ENCODE assay signal across 1 cellular context in the genomic region with DNA sequence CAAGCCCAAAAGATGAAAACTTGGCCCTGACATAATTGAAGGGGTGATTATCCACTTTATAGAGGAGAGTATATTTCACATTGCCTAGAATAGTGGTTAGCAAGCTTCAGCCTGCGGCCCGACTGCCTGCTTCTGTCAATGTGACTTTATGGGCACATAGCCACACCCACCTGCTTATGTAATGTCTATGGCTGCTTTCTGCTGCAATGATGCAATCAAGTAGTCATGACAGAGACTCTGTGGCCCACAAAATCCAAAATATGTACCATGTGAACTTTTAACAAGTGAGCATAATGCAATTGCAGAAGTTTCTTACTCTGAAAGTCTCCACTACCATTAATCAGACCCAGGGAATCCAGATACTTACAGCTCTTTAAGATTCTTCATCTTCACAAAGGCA.
TF ChIP-seq lines count a peak whose summit lies in the region.

No MANE protein-coding gene starts in this region.

TF ChIP-seq in K562, 482 proteins besides CTCF, POLR2A, EP300 and RAD21 (continued from another document and continues in another):
- TF ChIP-seq, protein P1, sequence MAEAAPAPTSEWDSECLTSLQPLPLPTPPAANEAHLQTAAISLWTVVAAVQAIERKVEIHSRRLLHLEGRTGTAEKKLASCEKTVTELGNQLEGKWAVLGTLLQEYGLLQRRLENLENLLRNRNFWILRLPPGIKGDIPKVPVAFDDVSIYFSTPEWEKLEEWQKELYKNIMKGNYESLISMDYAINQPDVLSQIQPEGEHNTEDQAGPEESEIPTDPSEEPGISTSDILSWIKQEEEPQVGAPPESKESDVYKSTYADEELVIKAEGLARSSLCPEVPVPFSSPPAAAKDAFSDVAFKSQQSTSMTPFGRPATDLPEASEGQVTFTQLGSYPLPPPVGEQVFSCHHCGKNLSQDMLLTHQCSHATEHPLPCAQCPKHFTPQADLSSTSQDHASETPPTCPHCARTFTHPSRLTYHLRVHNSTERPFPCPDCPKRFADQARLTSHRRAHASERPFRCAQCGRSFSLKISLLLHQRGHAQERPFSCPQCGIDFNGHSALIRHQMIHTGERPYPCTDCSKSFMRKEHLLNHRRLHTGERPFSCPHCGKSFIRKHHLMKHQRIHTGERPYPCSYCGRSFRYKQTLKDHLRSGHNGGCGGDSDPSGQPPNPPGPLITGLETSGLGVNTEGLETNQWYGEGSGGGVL (CRISPR knock-in tag; IDR thresholded peaks at IDR 0.05): no peak
- TF ChIP-seq SMAD4 (CRISPR knock-in tag; conservative IDR thresholded peaks at IDR 0.05) (0 out of 2 replicates have a peak, but pooled peaks have one; percentile 39), POLR2AphosphoS5 (IDR thresholded peaks at IDR 0.05; ENCODE audit: control insufficient read depth, insufficient read depth, low read depth, low read length) (no peak), NRF1 (conservative IDR thresholded peaks at IDR 0.05 in 1 of 2, IDR thresholded peaks at IDR 0.05 in 1 of 2) (peak in 1 of 2 experiments; percentile 11; a peak in 1 of 4 replicates), BRCA1 (IDR thresholded peaks at IDR 0.05) (no peak), BRCA1 (CRISPR knock-in tag; IDR thresholded peaks at IDR 0.05) (no peak), ZNF140 (CRISPR knock-in tag; IDR thresholded peaks at IDR 0.05) (no peak), PTRF (tag; IDR thresholded peaks at IDR 0.05) (no peak), CEBPB (tag; IDR thresholded peaks at IDR 0.05) (peak; percentile 93), ZNF124 (CRISPR knock-in tag; IDR thresholded peaks at IDR 0.05) (no peak), EP400 (IDR thresholded peaks at IDR 0.05) (peak; percentile 29; the same call in 1 of the 2 replicates), POLR2G (IDR thresholded peaks at IDR 0.05; ENCODE audit: low read depth, low read length) (no peak), SREBF2 (CRISPR knock-in tag; IDR thresholded peaks at IDR 0.05) (no peak), ZNF561 (CRISPR knock-in tag; conservative IDR thresholded peaks at IDR 0.05) (no peak), PML (IDR thresholded peaks at IDR 0.05; ENCODE audit: low read length) (no peak), FOSL1 (tag; conservative IDR thresholded peaks at IDR 0.05) (0 out of 2 replicates have a peak, but pooled peaks have one; percentile 41), ARNT (IDR thresholded peaks at IDR 0.05) (no peak), CCNT2 (IDR thresholded peaks at IDR 0.05; ENCODE audit: borderline replicate concordance, extremely low read depth, insufficient read length, low read depth, low read length) (no peak), L3MBTL2 (IDR thresholded peaks at IDR 0.05) (peak; percentile 37; the same call in 1 of the 2 replicates), BACH1 (tag; IDR thresholded peaks at IDR 0.05) (no peak), MYBL2 (IDR thresholded peaks at IDR 0.05; ENCODE audit: low read depth) (no peak), MYBL2 (CRISPR knock-in tag; IDR thresholded peaks at IDR 0.05; ENCODE audit: borderline replicate concordance) (no peak), NFATC3 (IDR thresholded peaks at IDR 0.05) (no peak), PRPF4 (IDR thresholded peaks at IDR 0.05; ENCODE audit: insufficient read depth, low read depth, low read length, poor library complexity, severe bottlenecking) (no peak), ZFP30 (CRISPR knock-in tag; IDR thresholded peaks at IDR 0.05; ENCODE audit: borderline replicate concordance) (no peak), ZNF121 (CRISPR knock-in tag; conservative IDR thresholded peaks at IDR 0.05) (no peak), ARID2 (IDR thresholded peaks at IDR 0.05) (no peak), MAZ (CRISPR knock-in tag; conservative IDR thresholded peaks at IDR 0.05 in 1 of 2, IDR thresholded peaks at IDR 0.05 in 1 of 2) (no peak)
- TF ChIP-seq, protein P2, sequence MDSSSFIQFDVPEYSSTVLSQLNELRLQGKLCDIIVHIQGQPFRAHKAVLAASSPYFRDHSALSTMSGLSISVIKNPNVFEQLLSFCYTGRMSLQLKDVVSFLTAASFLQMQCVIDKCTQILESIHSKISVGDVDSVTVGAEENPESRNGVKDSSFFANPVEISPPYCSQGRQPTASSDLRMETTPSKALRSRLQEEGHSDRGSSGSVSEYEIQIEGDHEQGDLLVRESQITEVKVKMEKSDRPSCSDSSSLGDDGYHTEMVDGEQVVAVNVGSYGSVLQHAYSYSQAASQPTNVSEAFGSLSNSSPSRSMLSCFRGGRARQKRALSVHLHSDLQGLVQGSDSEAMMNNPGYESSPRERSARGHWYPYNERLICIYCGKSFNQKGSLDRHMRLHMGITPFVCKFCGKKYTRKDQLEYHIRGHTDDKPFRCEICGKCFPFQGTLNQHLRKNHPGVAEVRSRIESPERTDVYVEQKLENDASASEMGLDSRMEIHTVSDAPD (CRISPR knock-in tag; IDR thresholded peaks at IDR 0.05): no peak
- TF ChIP-seq, protein P3, sequence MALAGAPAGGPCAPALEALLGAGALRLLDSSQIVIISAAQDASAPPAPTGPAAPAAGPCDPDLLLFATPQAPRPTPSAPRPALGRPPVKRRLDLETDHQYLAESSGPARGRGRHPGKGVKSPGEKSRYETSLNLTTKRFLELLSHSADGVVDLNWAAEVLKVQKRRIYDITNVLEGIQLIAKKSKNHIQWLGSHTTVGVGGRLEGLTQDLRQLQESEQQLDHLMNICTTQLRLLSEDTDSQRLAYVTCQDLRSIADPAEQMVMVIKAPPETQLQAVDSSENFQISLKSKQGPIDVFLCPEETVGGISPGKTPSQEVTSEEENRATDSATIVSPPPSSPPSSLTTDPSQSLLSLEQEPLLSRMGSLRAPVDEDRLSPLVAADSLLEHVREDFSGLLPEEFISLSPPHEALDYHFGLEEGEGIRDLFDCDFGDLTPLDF (CRISPR knock-in tag; IDR thresholded peaks at IDR 0.05): no peak
- TF ChIP-seq, protein P4, sequence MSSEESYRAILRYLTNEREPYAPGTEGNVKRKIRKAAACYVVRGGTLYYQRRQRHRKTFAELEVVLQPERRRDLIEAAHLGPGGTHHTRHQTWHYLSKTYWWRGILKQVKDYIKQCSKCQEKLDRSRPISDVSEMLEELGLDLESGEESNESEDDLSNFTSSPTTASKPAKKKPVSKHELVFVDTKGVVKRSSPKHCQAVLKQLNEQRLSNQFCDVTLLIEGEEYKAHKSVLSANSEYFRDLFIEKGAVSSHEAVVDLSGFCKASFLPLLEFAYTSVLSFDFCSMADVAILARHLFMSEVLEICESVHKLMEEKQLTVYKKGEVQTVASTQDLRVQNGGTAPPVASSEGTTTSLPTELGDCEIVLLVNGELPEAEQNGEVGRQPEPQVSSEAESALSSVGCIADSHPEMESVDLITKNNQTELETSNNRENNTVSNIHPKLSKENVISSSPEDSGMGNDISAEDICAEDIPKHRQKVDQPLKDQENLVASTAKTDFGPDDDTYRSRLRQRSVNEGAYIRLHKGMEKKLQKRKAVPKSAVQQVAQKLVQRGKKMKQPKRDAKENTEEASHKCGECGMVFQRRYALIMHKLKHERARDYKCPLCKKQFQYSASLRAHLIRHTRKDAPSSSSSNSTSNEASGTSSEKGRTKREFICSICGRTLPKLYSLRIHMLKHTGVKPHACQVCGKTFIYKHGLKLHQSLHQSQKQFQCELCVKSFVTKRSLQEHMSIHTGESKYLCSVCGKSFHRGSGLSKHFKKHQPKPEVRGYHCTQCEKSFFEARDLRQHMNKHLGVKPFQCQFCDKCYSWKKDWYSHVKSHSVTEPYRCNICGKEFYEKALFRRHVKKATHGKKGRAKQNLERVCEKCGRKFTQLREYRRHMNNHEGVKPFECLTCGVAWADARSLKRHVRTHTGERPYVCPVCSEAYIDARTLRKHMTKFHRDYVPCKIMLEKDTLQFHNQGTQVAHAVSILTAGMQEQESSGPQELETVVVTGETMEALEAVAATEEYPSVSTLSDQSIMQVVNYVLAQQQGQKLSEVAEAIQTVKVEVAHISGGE (CRISPR knock-in tag; IDR thresholded peaks at IDR 0.05): no peak
- TF ChIP-seq, protein P5, sequence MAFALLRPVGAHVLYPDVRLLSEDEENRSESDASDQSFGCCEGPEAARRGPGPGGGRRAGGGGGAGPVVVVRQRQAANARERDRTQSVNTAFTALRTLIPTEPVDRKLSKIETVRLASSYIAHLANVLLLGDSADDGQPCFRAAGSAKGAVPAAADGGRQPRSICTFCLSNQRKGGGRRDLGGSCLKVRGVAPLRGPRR (CRISPR knock-in tag; IDR thresholded peaks at IDR 0.05): no peak
- TF ChIP-seq, protein P6, sequence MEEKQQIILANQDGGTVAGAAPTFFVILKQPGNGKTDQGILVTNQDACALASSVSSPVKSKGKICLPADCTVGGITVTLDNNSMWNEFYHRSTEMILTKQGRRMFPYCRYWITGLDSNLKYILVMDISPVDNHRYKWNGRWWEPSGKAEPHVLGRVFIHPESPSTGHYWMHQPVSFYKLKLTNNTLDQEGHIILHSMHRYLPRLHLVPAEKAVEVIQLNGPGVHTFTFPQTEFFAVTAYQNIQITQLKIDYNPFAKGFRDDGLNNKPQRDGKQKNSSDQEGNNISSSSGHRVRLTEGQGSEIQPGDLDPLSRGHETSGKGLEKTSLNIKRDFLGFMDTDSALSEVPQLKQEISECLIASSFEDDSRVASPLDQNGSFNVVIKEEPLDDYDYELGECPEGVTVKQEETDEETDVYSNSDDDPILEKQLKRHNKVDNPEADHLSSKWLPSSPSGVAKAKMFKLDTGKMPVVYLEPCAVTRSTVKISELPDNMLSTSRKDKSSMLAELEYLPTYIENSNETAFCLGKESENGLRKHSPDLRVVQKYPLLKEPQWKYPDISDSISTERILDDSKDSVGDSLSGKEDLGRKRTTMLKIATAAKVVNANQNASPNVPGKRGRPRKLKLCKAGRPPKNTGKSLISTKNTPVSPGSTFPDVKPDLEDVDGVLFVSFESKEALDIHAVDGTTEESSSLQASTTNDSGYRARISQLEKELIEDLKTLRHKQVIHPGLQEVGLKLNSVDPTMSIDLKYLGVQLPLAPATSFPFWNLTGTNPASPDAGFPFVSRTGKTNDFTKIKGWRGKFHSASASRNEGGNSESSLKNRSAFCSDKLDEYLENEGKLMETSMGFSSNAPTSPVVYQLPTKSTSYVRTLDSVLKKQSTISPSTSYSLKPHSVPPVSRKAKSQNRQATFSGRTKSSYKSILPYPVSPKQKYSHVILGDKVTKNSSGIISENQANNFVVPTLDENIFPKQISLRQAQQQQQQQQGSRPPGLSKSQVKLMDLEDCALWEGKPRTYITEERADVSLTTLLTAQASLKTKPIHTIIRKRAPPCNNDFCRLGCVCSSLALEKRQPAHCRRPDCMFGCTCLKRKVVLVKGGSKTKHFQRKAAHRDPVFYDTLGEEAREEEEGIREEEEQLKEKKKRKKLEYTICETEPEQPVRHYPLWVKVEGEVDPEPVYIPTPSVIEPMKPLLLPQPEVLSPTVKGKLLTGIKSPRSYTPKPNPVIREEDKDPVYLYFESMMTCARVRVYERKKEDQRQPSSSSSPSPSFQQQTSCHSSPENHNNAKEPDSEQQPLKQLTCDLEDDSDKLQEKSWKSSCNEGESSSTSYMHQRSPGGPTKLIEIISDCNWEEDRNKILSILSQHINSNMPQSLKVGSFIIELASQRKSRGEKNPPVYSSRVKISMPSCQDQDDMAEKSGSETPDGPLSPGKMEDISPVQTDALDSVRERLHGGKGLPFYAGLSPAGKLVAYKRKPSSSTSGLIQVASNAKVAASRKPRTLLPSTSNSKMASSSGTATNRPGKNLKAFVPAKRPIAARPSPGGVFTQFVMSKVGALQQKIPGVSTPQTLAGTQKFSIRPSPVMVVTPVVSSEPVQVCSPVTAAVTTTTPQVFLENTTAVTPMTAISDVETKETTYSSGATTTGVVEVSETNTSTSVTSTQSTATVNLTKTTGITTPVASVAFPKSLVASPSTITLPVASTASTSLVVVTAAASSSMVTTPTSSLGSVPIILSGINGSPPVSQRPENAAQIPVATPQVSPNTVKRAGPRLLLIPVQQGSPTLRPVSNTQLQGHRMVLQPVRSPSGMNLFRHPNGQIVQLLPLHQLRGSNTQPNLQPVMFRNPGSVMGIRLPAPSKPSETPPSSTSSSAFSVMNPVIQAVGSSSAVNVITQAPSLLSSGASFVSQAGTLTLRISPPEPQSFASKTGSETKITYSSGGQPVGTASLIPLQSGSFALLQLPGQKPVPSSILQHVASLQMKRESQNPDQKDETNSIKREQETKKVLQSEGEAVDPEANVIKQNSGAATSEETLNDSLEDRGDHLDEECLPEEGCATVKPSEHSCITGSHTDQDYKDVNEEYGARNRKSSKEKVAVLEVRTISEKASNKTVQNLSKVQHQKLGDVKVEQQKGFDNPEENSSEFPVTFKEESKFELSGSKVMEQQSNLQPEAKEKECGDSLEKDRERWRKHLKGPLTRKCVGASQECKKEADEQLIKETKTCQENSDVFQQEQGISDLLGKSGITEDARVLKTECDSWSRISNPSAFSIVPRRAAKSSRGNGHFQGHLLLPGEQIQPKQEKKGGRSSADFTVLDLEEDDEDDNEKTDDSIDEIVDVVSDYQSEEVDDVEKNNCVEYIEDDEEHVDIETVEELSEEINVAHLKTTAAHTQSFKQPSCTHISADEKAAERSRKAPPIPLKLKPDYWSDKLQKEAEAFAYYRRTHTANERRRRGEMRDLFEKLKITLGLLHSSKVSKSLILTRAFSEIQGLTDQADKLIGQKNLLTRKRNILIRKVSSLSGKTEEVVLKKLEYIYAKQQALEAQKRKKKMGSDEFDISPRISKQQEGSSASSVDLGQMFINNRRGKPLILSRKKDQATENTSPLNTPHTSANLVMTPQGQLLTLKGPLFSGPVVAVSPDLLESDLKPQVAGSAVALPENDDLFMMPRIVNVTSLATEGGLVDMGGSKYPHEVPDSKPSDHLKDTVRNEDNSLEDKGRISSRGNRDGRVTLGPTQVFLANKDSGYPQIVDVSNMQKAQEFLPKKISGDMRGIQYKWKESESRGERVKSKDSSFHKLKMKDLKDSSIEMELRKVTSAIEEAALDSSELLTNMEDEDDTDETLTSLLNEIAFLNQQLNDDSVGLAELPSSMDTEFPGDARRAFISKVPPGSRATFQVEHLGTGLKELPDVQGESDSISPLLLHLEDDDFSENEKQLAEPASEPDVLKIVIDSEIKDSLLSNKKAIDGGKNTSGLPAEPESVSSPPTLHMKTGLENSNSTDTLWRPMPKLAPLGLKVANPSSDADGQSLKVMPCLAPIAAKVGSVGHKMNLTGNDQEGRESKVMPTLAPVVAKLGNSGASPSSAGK (IDR thresholded peaks at IDR 0.05): peak; percentile 57
- TF ChIP-seq, protein P7, sequence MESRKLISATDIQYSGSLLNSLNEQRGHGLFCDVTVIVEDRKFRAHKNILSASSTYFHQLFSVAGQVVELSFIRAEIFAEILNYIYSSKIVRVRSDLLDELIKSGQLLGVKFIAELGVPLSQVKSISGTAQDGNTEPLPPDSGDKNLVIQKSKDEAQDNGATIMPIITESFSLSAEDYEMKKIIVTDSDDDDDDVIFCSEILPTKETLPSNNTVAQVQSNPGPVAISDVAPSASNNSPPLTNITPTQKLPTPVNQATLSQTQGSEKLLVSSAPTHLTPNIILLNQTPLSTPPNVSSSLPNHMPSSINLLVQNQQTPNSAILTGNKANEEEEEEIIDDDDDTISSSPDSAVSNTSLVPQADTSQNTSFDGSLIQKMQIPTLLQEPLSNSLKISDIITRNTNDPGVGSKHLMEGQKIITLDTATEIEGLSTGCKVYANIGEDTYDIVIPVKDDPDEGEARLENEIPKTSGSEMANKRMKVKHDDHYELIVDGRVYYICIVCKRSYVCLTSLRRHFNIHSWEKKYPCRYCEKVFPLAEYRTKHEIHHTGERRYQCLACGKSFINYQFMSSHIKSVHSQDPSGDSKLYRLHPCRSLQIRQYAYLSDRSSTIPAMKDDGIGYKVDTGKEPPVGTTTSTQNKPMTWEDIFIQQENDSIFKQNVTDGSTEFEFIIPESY (CRISPR knock-in tag; IDR thresholded peaks at IDR 0.05): no peak
- TF ChIP-seq, protein P8, sequence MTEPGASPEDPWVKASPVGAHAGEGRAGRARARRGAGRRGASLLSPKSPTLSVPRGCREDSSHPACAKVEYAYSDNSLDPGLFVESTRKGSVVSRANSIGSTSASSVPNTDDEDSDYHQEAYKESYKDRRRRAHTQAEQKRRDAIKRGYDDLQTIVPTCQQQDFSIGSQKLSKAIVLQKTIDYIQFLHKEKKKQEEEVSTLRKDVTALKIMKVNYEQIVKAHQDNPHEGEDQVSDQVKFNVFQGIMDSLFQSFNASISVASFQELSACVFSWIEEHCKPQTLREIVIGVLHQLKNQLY (CRISPR knock-in tag; conservative IDR thresholded peaks at IDR 0.05): no peak
